In the genomic region with DNA sequence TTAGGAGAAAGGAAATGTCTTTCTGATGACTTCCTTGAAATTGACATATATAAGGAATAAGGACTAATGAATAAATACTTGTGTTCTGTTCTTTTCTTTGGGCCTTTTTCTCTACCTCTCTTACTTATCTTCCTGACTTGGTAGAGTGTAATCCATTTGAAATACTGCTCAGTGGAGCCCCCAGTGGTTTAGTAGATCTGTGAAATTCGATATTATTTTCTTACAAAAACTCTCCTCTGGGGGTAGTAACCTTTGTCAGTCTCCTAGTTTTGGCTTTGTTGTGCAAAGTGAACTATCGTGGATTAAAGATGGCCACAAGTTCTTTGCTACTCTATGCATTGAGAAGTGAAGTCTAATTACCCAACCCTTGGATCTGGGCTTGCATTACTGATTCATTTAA, we compare ENCODE assay signal across 20 cellular contexts. TPM values are rescaled to one million over a fixed set of nuclear protein-coding genes. Genes with fewer than 3 reads are reported as not detected.
DNase-seq lines count a peak whose midpoint lies in the region; ATAC-seq and TF ChIP-seq lines count a peak whose summit lies in the region.
"Had no signal": no experiment of that assay in that cellular context is flagged by ENCODE, and none has a peak within 500 bp of the region (broad histone marks: within the 10 kb centered on the region; RNA-seq: fewer than 3 reads in every experiment).

No MANE protein-coding gene starts in this region.

- no peaks in the 10 kb centered on the region for H4K20me1 ChIP-seq in Loucy (ENCODE audit: insufficient read depth, low read length, poor library complexity, severe bottlenecking)

- no peak overlapping the region for H3K27ac Mint-ChIP-seq in Calu3 (ENCODE audit: unreplicated experiment)
- H3K27ac Mint-ChIP-seq: activated CD4-positive, alpha-beta T cell treated with anti-CD3 and anti-CD28 coated beads, Interleukin-2, amount 10 ng/mL, durations not matched to agents 24 days and 14 days; activated naive CD8-positive, alpha-beta T cell treated with anti-CD3 and anti-CD28 coated beads, Interleukin-2, amount 50 U/mL, for 24 hours had no signal

- no peak overlapping the region for H3K9ac ChIP-seq in Loucy (ENCODE audit: low read depth, low read length, poor library complexity, severe bottlenecking)

- TF ChIP-seq CTCF in 22Rv1 (IDR thresholded peaks at IDR 0.05): peak; percentile 50
- peak; percentile 14 for TF ChIP-seq CTCF in Calu3 (IDR thresholded peaks at IDR 0.05; ENCODE audit: unreplicated experiment)
- TF ChIP-seq CTCF in Loucy (conservative IDR thresholded peaks at IDR 0.05; ENCODE audit: low read length): peak; percentile 68
- peak; percentile 2 for TF ChIP-seq CTCF in epithelial cell of esophagus (IDR thresholded peaks at IDR 0.05; ENCODE audit: insufficient read depth, low read depth, low read length, missing control alignments)

- CTCF ChIA-PET in Calu3 (lab: Charles Lee): no interaction called here

- no peaks in the 10 kb centered on the region for H3K27me3 Mint-ChIP-seq in Calu3 (ENCODE audit: unreplicated experiment)
- H3K27me3 Mint-ChIP-seq: activated CD4-positive, alpha-beta T cell treated with anti-CD3 and anti-CD28 coated beads, Interleukin-2, amount 10 ng/mL, durations not matched to agents 24 days and 14 days; activated naive CD8-positive, alpha-beta T cell treated with anti-CD3 and anti-CD28 coated beads, Interleukin-2, amount 50 U/mL, for 24 hours had no signal

- no peak overlapping the region for H3K4me3 ChIP-seq in Loucy (ENCODE audit: low read length, poor library complexity, severe bottlenecking)
- no peak overlapping the region for H3K4me3 ChIP-seq in epithelial cell of esophagus (ENCODE audit: low read length)
- H3K4me3 ChIP-seq: thyroid gland had no signal

- H3K79me2 ChIP-seq in Loucy (ENCODE audit: insufficient read depth, low read length): no peaks in the 10 kb centered on the region

- no peak for ATAC-seq in GM21367 (IDR thresholded peaks at IDR 0.05; ENCODE audit: unreplicated experiment)
- no peak for ATAC-seq in GM18867 (IDR thresholded peaks at IDR 0.05; ENCODE audit: unreplicated experiment)
- ATAC-seq: right cardiac atrium had no signal

- no peaks in the 10 kb centered on the region for H3K9me3 Mint-ChIP-seq in Calu3 (ENCODE audit: low read depth, unreplicated experiment)

- H3K9me3 ChIP-seq in Loucy (ENCODE audit: insufficient read depth, low read depth, low read length): no peaks in the 10 kb centered on the region
- H3K9me3 ChIP-seq: neutrophil, thyroid gland had no signal

- peaks cover 9% of the 10 kb centered on the region; the same call in 1 of the 2 replicates for H3F3A ChIP-seq in Loucy (ENCODE audit: low read depth)

- peaks cover 35% of the 10 kb centered on the region for H3K4me1 ChIP-seq in Loucy (ENCODE audit: insufficient read depth, low read length, poor library complexity, severe bottlenecking)

- no peak overlapping the region for H3K4me3 Mint-ChIP-seq in Calu3 (ENCODE audit: low read depth, unreplicated experiment)
- H3K4me3 Mint-ChIP-seq: activated CD4-positive, alpha-beta T cell treated with anti-CD3 and anti-CD28 coated beads, Interleukin-2, amount 10 ng/mL, durations not matched to agents 24 days and 14 days; activated naive CD8-positive, alpha-beta T cell treated with anti-CD3 and anti-CD28 coated beads, Interleukin-2, amount 50 U/mL, for 24 hours had no signal

- peaks cover 12% of the 10 kb centered on the region for H3K36me3 Mint-ChIP-seq in Calu3 (ENCODE audit: insufficient read depth, unreplicated experiment)

- H3K4me2 ChIP-seq in Loucy (ENCODE audit: low read depth, low read length, poor library complexity, severe bottlenecking): no peak overlapping the region

- H2AFZ ChIP-seq in Loucy (ENCODE audit: low read length): no peak overlapping the region

- no peak overlapping the region for H3K27ac ChIP-seq in 22Rv1
- H3K27ac ChIP-seq: neutrophil, thyroid gland had no signal

- H3K36me3 ChIP-seq in Loucy (ENCODE audit: insufficient read depth, low read length): peaks cover 3% of the 10 kb centered on the region; the same call in 1 of the 2 replicates
- H3K36me3 ChIP-seq: neutrophil, thyroid gland had no signal

- no TSS peak for BruUV-seq in Calu3 (replicated peaks; lab: Mats Ljungman, UMichigan)

- peaks cover under 1% of the 10 kb centered on the region for H3K4me1 Mint-ChIP-seq in Calu3 (ENCODE audit: low read depth, unreplicated experiment)

- no peaks in the 10 kb centered on the region for H3K9me2 ChIP-seq in Loucy (replicated peaks; ENCODE audit: low read depth, low read length)

- H3K27me3 ChIP-seq in Loucy (ENCODE audit: insufficient read depth, low read length, poor library complexity, severe bottlenecking): no peaks in the 10 kb centered on the region
- H3K27me3 ChIP-seq: neutrophil, thyroid gland had no signal

- intact Hi-C loops in Calu3 (cut with micrococcal nuclease; ENCODE audit: unreplicated experiment): no loop called here

- DNase-seq in Calu3 (no peak), epithelial cell of esophagus (ENCODE audit: low read depth) (no peak), T-helper 9 cell (no peak), T1000 (lab: John Stamatoyannopoulos, UW) (no peak)
- DNase-seq: activated CD4-positive, alpha-beta T cell treated with anti-CD3 and anti-CD28 coated beads, Interleukin-2, amount 10 ng/mL, durations not matched to agents 24 days and 14 days; activated naive CD8-positive, alpha-beta T cell treated with anti-CD3 and anti-CD28 coated beads, Interleukin-2, amount 50 U/mL, for 24 hours; activated T-cell treated with anti-CD3 and anti-CD28 coated beads, Interleukin-2, amount 50 U/mL, for 48 hours; DMS79; effector memory CD4-positive, alpha-beta T cell; MV-4-11; NCI-H2107; NCI-H774; right cardiac atrium; SHP77; thyroid gland had no signal

RNA-seq across cellular contexts. Expression of a gene that starts 48.8 kb away (rescaled TPM):
- total RNA-seq in Calu3 (2022): 55.1 and 58.2 TPM in 2 replicates

Comparison
In these comparisons a context has a peak if more than half of its experiments do, and no peak if none do; other contexts are left out.
1. CTCF ChIP-seq: peak in every context shown above with its lines; median percentile 68 in Loucy; 50 in 22Rv1; 14 in Calu3; 2 in epithelial cell of esophagus.